In genomic region chr2:173021939-173022371, GRCh38 we compare ENCODE assay signal across 1 cellular context.
TF ChIP-seq lines count a peak whose summit lies in the region.

No MANE protein-coding gene starts in this region.

TF ChIP-seq in HepG2, 621 proteins besides CTCF, POLR2A, EP300 and RAD21 (continued from another document):
- TF ChIP-seq HNF1B (CRISPR knock-in tag; IDR thresholded peaks at IDR 0.05) (peak; percentile 46; the same call in 1 of the 2 replicates), ZNF362 (CRISPR knock-in tag; IDR thresholded peaks at IDR 0.05; ENCODE audit: borderline replicate concordance) (peak; percentile 88), MIXL1 (CRISPR knock-in tag; IDR thresholded peaks at IDR 0.05) (0 out of 2 replicates have a peak, but pooled peaks have one; percentile 30), HMGXB4 (CRISPR knock-in tag; IDR thresholded peaks at IDR 0.05; ENCODE audit: borderline replicate concordance in 1 of 2, low read depth in 1 of 2) (0 out of 4 replicates have a peak, but pooled peaks of 1 of the 2 experiments have one; percentile 17), ELF3 (CRISPR knock-in tag; IDR thresholded peaks at IDR 0.05) (peak; percentile 16; the same call in 1 of the 2 replicates), ZSCAN12 (CRISPR knock-in tag; IDR thresholded peaks at IDR 0.05) (no peak), ZNF430 (CRISPR knock-in tag; IDR thresholded peaks at IDR 0.05) (no peak), SMC3 (IDR thresholded peaks at IDR 0.05; ENCODE audit: low read length) (peak; percentile 84), ZHX2 (IDR thresholded peaks at IDR 0.05; ENCODE audit: low read depth) (no peak), ZHX2 (CRISPR knock-in tag; IDR thresholded peaks at IDR 0.05; ENCODE audit: borderline replicate concordance) (no peak), CEBPG (CRISPR knock-in tag; IDR thresholded peaks at IDR 0.05) (peak; percentile 60), STAG1 (CRISPR knock-in tag; IDR thresholded peaks at IDR 0.05) (peak; percentile 78), REL (CRISPR knock-in tag; conservative IDR thresholded peaks at IDR 0.05) (no peak), NCOR1 (IDR thresholded peaks at IDR 0.05; ENCODE audit: borderline replicate concordance, low read length) (no peak), ZKSCAN8 (CRISPR knock-in tag; IDR thresholded peaks at IDR 0.05; ENCODE audit: borderline replicate concordance) (0 out of 2 replicates have a peak, but pooled peaks have one; percentile 24), FOXA1 (IDR thresholded peaks at IDR 0.05) (no peak), FOXA1 (CRISPR knock-in tag; IDR thresholded peaks at IDR 0.05) (0 out of 2 replicates have a peak, but pooled peaks have one; percentile 4), TEAD3 (CRISPR knock-in tag; optimal IDR thresholded peaks at IDR 0.05; ENCODE audit: borderline replicate concordance) (peak; percentile 37), SOX5 (CRISPR knock-in tag; IDR thresholded peaks at IDR 0.05; ENCODE audit: borderline replicate concordance) (0 out of 2 replicates have a peak, but pooled peaks have one; percentile 11), ZNF251 (CRISPR knock-in tag; IDR thresholded peaks at IDR 0.05) (no peak), GLI4 (CRISPR knock-in tag; IDR thresholded peaks at IDR 0.05; ENCODE audit: borderline replicate concordance) (no peak), ZNF292 (CRISPR knock-in tag; IDR thresholded peaks at IDR 0.05; ENCODE audit: borderline replicate concordance, low read depth) (no peak), KAT2B (IDR thresholded peaks at IDR 0.05; ENCODE audit: borderline replicate concordance, low read depth, low read length) (no peak), CEBPB (IDR thresholded peaks at IDR 0.05; ENCODE audit: borderline replicate concordance, low read depth, low read length) (peak; percentile 66; the same call in 1 of the 2 replicates), ARID3A (IDR thresholded peaks at IDR 0.05; ENCODE audit: low read depth, low read length) (0 out of 2 replicates have a peak, but pooled peaks have one; percentile 62), THRA (CRISPR knock-in tag; IDR thresholded peaks at IDR 0.05; ENCODE audit: borderline replicate concordance) (0 out of 2 replicates have a peak, but pooled peaks have one; percentile 23), GMEB1 (CRISPR knock-in tag; IDR thresholded peaks at IDR 0.05; ENCODE audit: borderline replicate concordance) (no peak), SALL1 (CRISPR knock-in tag; IDR thresholded peaks at IDR 0.05) (0 out of 2 replicates have a peak, but pooled peaks have one; percentile 33), GATAD2A (CRISPR knock-in tag; IDR thresholded peaks at IDR 0.05) (peak; percentile 34; the same call in 1 of the 2 replicates), SRSF1 (optimal IDR thresholded peaks at IDR 0.05; ENCODE audit: low read depth, low read length) (no peak), ZNF460 (CRISPR knock-in tag; IDR thresholded peaks at IDR 0.05; ENCODE audit: borderline replicate concordance) (no peak), PLSCR1 (CRISPR knock-in tag; IDR thresholded peaks at IDR 0.05; ENCODE audit: borderline replicate concordance) (no peak), RFX5 (IDR thresholded peaks at IDR 0.05; ENCODE audit: low read depth, low read length) (no peak)
TF ChIP-seq in HepG2: peak in this region for 22.
